In the genomic region with DNA sequence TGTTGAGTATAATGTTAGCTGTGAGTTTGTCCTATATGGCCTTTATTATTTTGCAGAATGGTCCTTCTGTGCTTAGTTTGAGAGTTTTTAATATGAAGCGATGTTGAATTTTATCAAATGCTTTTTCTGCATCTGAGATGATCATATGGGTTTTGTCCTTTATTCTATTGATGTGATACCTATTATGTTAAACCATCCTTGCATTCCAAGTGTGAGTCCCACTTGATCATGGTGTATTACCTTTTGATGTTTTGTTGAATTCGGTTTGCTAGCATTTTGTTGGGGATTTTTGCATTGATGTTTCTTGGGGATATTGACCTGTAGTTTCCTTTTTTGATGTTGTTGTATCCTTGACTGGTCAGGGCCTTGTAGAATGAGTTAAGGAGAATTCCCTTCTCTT, we compare ENCODE assay signal across 13 cellular contexts.
A peak's percentile ranks its signal among the peaks of the same experiment; 100 is the strongest.
DNase-seq lines count a peak whose midpoint lies in the region; ATAC-seq and TF ChIP-seq lines count a peak whose summit lies in the region.
"Had no signal": no experiment of that assay in that cellular context is flagged by ENCODE, and none has a peak within 500 bp of the region (broad histone marks: within the 10 kb centered on the region; RNA-seq: fewer than 3 reads in every experiment).

No MANE protein-coding gene starts in this region.

- H3K4me2 ChIP-seq in GM23248 (ENCODE audit: unreplicated experiment) (no peak overlapping the region), MM.1S (ENCODE audit: low read depth, low read length) (no peak overlapping the region)

- TF ChIP-seq CTCF in fibroblast of the aortic adventitia (IDR thresholded peaks at IDR 0.05; ENCODE audit: insufficient read depth, low read length) (no peak), MM.1S (IDR thresholded peaks at IDR 0.05; ENCODE audit: low read length) (no peak)

- H3K4me1 ChIP-seq in GM23248 (ENCODE audit: insufficient read depth): no peaks in the 10 kb centered on the region
- H3K4me1 ChIP-seq in MM.1S (ENCODE audit: low read length): peaks cover 12% of the 10 kb centered on the region

- H3K36me3 ChIP-seq in GM23248 (ENCODE audit: low read depth): peaks cover 9% of the 10 kb centered on the region
- no peaks in the 10 kb centered on the region for H3K36me3 ChIP-seq in H7 (replicated peaks; ENCODE audit: control insufficient read depth, insufficient read depth, low read length)
- no peaks in the 10 kb centered on the region for H3K36me3 ChIP-seq in MM.1S (replicated peaks; ENCODE audit: insufficient read depth, low read length)

- peaks cover 5% of the 10 kb centered on the region for H3K9me3 ChIP-seq in GM23248 (ENCODE audit: low read depth)
- H3K9me3 ChIP-seq in T-helper 17 cell (ENCODE audit: control insufficient read depth, low read length, poor library complexity, severe bottlenecking): peaks cover 2% of the 10 kb centered on the region
- H3K9me3 ChIP-seq in MM.1S (replicated peaks; ENCODE audit: insufficient read depth, low read length): no peaks in the 10 kb centered on the region

- H2AFZ ChIP-seq in GM23248 (no peak overlapping the region), MM.1S (ENCODE audit: low read length) (no peak overlapping the region)

- H3K4me3 ChIP-seq in GM23248: no peak overlapping the region
- H3K4me3 ChIP-seq in fibroblast of the aortic adventitia (ENCODE audit: low read depth, low read length): no peak overlapping the region
- no peak overlapping the region for H3K4me3 ChIP-seq in H7 (ENCODE audit: insufficient read depth, low read depth, low read length)
- no peak overlapping the region for H3K4me3 ChIP-seq in MM.1S (ENCODE audit: low read length)
- H3K4me3 ChIP-seq: GM12878 had no signal

- 98 to 99% methylated on average over 2 of the region's 2 CpGs for WGBS in GM23248 (ENCODE audit: low coverage in 1 of 2, low lambda C conversion rate in 2 of 2, missing lambda C conversion rate in 2 of 2), 2 experiments

- H3K9ac ChIP-seq in GM23248: no peak overlapping the region
- no peak overlapping the region for H3K9ac ChIP-seq in MM.1S (ENCODE audit: low read length)

- no peak overlapping the region for H3K27ac ChIP-seq in GM23248
- H3K27ac ChIP-seq in MM.1S (ENCODE audit: low read length): no peak overlapping the region

- H3K27me3 Mint-ChIP-seq in T-helper 17 cell: no peaks in the 10 kb centered on the region

- H3K79me2 ChIP-seq in GM23248 (ENCODE audit: insufficient read depth) (peaks cover 97% of the 10 kb centered on the region), MM.1S (ENCODE audit: low read length) (peaks cover 26% of the 10 kb centered on the region)

- no peak overlapping the region for H3K27ac Mint-ChIP-seq in T-helper 17 cell
- H3K27ac Mint-ChIP-seq: CD8-positive, alpha-beta T cell had no signal

- H3K4me3 Mint-ChIP-seq in T-helper 17 cell: no peak overlapping the region
- H3K4me3 Mint-ChIP-seq: CD14-positive monocyte; CD8-positive, alpha-beta T cell had no signal

- H3F3A ChIP-seq in GM23248 (ENCODE audit: insufficient read depth) (peaks cover 17% of the 10 kb centered on the region), MM.1S (ENCODE audit: insufficient read depth, low read length) (0 out of 2 replicates have a peak, but pooled peaks cover 10% of the 10 kb centered on the region)

- H3K27me3 ChIP-seq in GM23248 (replicated peaks; ENCODE audit: insufficient read depth) (no peaks in the 10 kb centered on the region), H7 (ENCODE audit: control insufficient read depth, insufficient read depth, low read length) (no peaks in the 10 kb centered on the region), MM.1S (replicated peaks; ENCODE audit: insufficient read depth, low read length) (no peaks in the 10 kb centered on the region)

- peaks cover 3% of the 10 kb centered on the region for H3K36me3 Mint-ChIP-seq in T-helper 17 cell (ENCODE audit: low read depth)

- H4K20me1 ChIP-seq in GM23248 (ENCODE audit: insufficient read depth): peaks cover 3% of the 10 kb centered on the region; the same call in 1 of the 2 replicates
- H4K20me1 ChIP-seq in MM.1S (ENCODE audit: insufficient read depth, low read length): peaks cover 13% of the 10 kb centered on the region; the same call in 1 of the 2 replicates

- ATAC-seq in T-helper 17 cell: no peak
- ATAC-seq: CD8-positive, alpha-beta T cell; GM12878 had no signal

- DNase-seq in Caki2 (ENCODE audit: low read depth) (peak; percentile 22), GM23248 (peak; percentile 30), OCI-M1 (lab: John Stamatoyannopoulos, UW) (peak; percentile 35), fibroblast of the aortic adventitia (ENCODE audit: low read depth) (peak; percentile 6), T-helper 17 cell (no peak), DMS153 treated with DMSO at 0.1 percent for 48 hours (lab: John Stamatoyannopoulos, UW; ENCODE audit: unreplicated experiment) (no peak), H7 (no peak), MM.1S (no peak)
- DNase-seq: CD8-positive, alpha-beta T cell; COR-L47; DMS79 had no signal

- in situ Hi-C loops in Caki2 (cut with HindIII; ENCODE audit: low pct_unique_long_range_greater_than_20kb, low sequenced_read_pairs): no loop called here
- in situ Hi-C loops in GM23248 (cut with MboI): no loop called here

- peaks cover 22% of the 10 kb centered on the region for H3K4me1 Mint-ChIP-seq in T-helper 17 cell

- H3K9me2 ChIP-seq in GM23248 (ENCODE audit: insufficient read depth): no peaks in the 10 kb centered on the region
- H3K9me2 ChIP-seq in MM.1S (replicated peaks; ENCODE audit: insufficient read depth, low read length): no peaks in the 10 kb centered on the region

Comparison
In these comparisons a context has a peak if more than half of its experiments do, and no peak if none do; other contexts are left out.
1. DNase-seq: peak in Caki2 (single experiment), GM23248 (single experiment), OCI-M1 (single experiment) and fibroblast of the aortic adventitia (single experiment); none in T-helper 17 cell (0 of 3), DMS153 treated with DMSO at 0.1 percent for 48 hours (single experiment), H7 (single experiment) and MM.1S (single experiment).